ENCODE assay signal across 1 cellular context in the genomic region with DNA sequence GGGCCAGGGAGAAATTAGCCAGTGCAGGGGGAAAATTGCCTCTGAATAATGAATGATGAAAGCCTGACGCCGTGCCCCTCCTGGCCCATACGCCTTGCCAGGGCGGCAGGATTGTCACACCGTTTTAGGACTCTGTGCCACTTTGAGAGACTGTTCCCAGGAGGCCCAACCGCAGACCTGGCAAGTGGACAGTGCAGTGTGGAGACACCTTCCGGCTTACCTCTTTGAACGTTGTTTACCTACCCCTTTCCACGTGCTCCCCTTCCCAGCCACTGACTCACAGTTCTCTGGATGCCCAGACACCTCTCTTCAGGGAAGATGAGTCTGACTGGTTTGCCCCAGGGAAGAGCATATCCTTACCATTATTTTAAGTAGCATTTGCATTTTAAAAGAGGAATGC.
TF ChIP-seq lines count a peak whose summit lies in the region.

No MANE protein-coding gene starts in this region.

TF ChIP-seq in HepG2, 621 proteins besides CTCF, POLR2A, EP300 and RAD21 (continued from another document and continues in another):
- TF ChIP-seq, protein P1, sequence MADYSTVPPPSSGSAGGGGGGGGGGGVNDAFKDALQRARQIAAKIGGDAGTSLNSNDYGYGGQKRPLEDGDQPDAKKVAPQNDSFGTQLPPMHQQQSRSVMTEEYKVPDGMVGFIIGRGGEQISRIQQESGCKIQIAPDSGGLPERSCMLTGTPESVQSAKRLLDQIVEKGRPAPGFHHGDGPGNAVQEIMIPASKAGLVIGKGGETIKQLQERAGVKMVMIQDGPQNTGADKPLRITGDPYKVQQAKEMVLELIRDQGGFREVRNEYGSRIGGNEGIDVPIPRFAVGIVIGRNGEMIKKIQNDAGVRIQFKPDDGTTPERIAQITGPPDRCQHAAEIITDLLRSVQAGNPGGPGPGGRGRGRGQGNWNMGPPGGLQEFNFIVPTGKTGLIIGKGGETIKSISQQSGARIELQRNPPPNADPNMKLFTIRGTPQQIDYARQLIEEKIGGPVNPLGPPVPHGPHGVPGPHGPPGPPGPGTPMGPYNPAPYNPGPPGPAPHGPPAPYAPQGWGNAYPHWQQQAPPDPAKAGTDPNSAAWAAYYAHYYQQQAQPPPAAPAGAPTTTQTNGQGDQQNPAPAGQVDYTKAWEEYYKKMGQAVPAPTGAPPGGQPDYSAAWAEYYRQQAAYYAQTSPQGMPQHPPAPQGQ (CRISPR knock-in tag; IDR thresholded peaks at IDR 0.05; ENCODE audit: borderline replicate concordance): no peak
- TF ChIP-seq JUN (CRISPR knock-in tag; IDR thresholded peaks at IDR 0.05): no peak
- TF ChIP-seq SSRP1 (CRISPR knock-in tag; IDR thresholded peaks at IDR 0.05): no peak
- TF ChIP-seq MEF2D (CRISPR knock-in tag; IDR thresholded peaks at IDR 0.05): no peak
- no peak for TF ChIP-seq PBX3 (CRISPR knock-in tag; IDR thresholded peaks at IDR 0.05; ENCODE audit: borderline replicate concordance)
- peak; percentile 22; the same call in 1 of the 2 replicates for TF ChIP-seq RXRA (CRISPR knock-in tag; IDR thresholded peaks at IDR 0.05)
- TF ChIP-seq, protein P2, sequence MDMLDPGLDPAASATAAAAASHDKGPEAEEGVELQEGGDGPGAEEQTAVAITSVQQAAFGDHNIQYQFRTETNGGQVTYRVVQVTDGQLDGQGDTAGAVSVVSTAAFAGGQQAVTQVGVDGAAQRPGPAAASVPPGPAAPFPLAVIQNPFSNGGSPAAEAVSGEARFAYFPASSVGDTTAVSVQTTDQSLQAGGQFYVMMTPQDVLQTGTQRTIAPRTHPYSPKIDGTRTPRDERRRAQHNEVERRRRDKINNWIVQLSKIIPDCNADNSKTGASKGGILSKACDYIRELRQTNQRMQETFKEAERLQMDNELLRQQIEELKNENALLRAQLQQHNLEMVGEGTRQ (IDR thresholded peaks at IDR 0.05; ENCODE audit: low read depth, low read length): peak; percentile 30; the same call in 1 of the 2 replicates
- TF ChIP-seq, protein P2 (CRISPR knock-in tag; IDR thresholded peaks at IDR 0.05; ENCODE audit: borderline replicate concordance): no peak
- TF ChIP-seq CENPBD1 (CRISPR knock-in tag; IDR thresholded peaks at IDR 0.05; ENCODE audit: borderline replicate concordance, low read depth): no peak
- TF ChIP-seq, protein P3, sequence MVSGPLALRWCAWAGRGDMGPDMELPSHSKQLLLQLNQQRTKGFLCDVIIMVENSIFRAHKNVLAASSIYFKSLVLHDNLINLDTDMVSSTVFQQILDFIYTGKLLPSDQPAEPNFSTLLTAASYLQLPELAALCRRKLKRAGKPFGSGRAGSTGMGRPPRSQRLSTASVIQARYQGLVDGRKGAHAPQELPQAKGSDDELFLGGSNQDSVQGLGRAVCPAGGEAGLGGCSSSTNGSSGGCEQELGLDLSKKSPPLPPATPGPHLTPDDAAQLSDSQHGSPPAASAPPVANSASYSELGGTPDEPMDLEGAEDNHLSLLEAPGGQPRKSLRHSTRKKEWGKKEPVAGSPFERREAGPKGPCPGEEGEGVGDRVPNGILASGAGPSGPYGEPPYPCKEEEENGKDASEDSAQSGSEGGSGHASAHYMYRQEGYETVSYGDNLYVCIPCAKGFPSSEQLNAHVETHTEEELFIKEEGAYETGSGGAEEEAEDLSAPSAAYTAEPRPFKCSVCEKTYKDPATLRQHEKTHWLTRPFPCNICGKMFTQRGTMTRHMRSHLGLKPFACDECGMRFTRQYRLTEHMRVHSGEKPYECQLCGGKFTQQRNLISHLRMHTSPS (CRISPR knock-in tag; IDR thresholded peaks at IDR 0.05; ENCODE audit: low read depth): peak; percentile 98
- no peak for TF ChIP-seq ZNF362 (CRISPR knock-in tag; IDR thresholded peaks at IDR 0.05; ENCODE audit: borderline replicate concordance)
- TF ChIP-seq, protein P4, sequence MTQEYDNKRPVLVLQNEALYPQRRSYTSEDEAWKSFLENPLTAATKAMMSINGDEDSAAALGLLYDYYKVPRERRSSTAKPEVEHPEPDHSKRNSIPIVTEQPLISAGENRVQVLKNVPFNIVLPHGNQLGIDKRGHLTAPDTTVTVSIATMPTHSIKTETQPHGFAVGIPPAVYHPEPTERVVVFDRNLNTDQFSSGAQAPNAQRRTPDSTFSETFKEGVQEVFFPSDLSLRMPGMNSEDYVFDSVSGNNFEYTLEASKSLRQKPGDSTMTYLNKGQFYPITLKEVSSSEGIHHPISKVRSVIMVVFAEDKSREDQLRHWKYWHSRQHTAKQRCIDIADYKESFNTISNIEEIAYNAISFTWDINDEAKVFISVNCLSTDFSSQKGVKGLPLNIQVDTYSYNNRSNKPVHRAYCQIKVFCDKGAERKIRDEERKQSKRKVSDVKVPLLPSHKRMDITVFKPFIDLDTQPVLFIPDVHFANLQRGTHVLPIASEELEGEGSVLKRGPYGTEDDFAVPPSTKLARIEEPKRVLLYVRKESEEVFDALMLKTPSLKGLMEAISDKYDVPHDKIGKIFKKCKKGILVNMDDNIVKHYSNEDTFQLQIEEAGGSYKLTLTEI (CRISPR knock-in tag; conservative IDR thresholded peaks at IDR 0.05): no peak
- TF ChIP-seq HMG20A (CRISPR knock-in tag; IDR thresholded peaks at IDR 0.05; ENCODE audit: borderline replicate concordance): peak; percentile 80; the same call in 1 of the 2 replicates
- no peak for TF ChIP-seq HES4 (CRISPR knock-in tag; IDR thresholded peaks at IDR 0.05; ENCODE audit: borderline replicate concordance)
- no peak for TF ChIP-seq ZNF775 (CRISPR knock-in tag; IDR thresholded peaks at IDR 0.05; ENCODE audit: borderline replicate concordance)
- TF ChIP-seq, protein P5, sequence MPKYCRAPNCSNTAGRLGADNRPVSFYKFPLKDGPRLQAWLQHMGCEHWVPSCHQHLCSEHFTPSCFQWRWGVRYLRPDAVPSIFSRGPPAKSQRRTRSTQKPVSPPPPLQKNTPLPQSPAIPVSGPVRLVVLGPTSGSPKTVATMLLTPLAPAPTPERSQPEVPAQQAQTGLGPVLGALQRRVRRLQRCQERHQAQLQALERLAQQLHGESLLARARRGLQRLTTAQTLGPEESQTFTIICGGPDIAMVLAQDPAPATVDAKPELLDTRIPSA (CRISPR knock-in tag; IDR thresholded peaks at IDR 0.05; ENCODE audit: borderline replicate concordance): no peak
- TF ChIP-seq, protein P6, sequence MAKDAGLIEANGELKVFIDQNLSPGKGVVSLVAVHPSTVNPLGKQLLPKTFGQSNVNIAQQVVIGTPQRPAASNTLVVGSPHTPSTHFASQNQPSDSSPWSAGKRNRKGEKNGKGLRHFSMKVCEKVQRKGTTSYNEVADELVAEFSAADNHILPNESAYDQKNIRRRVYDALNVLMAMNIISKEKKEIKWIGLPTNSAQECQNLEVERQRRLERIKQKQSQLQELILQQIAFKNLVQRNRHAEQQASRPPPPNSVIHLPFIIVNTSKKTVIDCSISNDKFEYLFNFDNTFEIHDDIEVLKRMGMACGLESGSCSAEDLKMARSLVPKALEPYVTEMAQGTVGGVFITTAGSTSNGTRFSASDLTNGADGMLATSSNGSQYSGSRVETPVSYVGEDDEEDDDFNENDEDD (CRISPR knock-in tag; IDR thresholded peaks at IDR 0.05; ENCODE audit: borderline replicate concordance): peak; percentile 51; the same call in 1 of the 2 replicates
- TF ChIP-seq, protein P7, sequence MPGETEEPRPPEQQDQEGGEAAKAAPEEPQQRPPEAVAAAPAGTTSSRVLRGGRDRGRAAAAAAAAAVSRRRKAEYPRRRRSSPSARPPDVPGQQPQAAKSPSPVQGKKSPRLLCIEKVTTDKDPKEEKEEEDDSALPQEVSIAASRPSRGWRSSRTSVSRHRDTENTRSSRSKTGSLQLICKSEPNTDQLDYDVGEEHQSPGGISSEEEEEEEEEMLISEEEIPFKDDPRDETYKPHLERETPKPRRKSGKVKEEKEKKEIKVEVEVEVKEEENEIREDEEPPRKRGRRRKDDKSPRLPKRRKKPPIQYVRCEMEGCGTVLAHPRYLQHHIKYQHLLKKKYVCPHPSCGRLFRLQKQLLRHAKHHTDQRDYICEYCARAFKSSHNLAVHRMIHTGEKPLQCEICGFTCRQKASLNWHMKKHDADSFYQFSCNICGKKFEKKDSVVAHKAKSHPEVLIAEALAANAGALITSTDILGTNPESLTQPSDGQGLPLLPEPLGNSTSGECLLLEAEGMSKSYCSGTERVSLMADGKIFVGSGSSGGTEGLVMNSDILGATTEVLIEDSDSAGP (CRISPR knock-in tag; IDR thresholded peaks at IDR 0.05; ENCODE audit: borderline replicate concordance): no peak
- TF ChIP-seq, protein P8, sequence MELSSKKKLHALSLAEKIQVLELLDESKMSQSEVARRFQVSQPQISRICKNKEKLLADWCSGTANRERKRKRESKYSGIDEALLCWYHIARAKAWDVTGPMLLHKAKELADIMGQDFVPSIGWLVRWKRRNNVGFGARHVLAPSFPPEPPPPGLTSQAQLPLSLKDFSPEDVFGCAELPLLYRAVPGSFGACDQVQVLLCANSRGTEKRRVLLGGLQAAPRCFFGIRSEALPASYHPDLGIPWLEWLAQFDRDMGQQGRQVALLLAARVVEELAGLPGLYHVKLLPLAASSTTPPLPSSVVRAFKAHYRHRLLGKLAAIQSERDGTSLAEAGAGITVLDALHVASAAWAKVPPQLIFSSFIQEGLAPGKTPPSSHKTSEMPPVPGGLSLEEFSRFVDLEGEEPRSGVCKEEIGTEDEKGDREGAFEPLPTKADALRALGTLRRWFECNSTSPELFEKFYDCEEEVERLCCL (CRISPR knock-in tag; IDR thresholded peaks at IDR 0.05; ENCODE audit: borderline replicate concordance): no peak
- TF ChIP-seq FOXP1 (IDR thresholded peaks at IDR 0.05): no peak
- TF ChIP-seq FOXP1 (CRISPR knock-in tag; IDR thresholded peaks at IDR 0.05): peak; percentile 66
- TF ChIP-seq ZNF749 (CRISPR knock-in tag; IDR thresholded peaks at IDR 0.05; ENCODE audit: borderline replicate concordance): no peak
- no peak for TF ChIP-seq ZKSCAN5 (CRISPR knock-in tag; IDR thresholded peaks at IDR 0.05)
- no peak for TF ChIP-seq GATA4 (IDR thresholded peaks at IDR 0.05; ENCODE audit: borderline replicate concordance, low read depth)
- no peak for TF ChIP-seq PRMT3 (CRISPR knock-in tag; IDR thresholded peaks at IDR 0.05; ENCODE audit: borderline replicate concordance, low read depth)
- TF ChIP-seq HDAC1 (CRISPR knock-in tag; IDR thresholded peaks at IDR 0.05): peak; percentile 50; the same call in 1 of the 2 replicates
- TF ChIP-seq, protein P9, sequence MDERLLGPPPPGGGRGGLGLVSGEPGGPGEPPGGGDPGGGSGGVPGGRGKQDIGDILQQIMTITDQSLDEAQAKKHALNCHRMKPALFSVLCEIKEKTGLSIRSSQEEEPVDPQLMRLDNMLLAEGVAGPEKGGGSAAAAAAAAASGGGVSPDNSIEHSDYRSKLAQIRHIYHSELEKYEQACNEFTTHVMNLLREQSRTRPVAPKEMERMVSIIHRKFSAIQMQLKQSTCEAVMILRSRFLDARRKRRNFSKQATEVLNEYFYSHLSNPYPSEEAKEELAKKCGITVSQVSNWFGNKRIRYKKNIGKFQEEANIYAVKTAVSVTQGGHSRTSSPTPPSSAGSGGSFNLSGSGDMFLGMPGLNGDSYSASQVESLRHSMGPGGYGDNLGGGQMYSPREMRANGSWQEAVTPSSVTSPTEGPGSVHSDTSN (CRISPR knock-in tag; IDR thresholded peaks at IDR 0.05): no peak
- TF ChIP-seq ZNF33B (CRISPR knock-in tag; IDR thresholded peaks at IDR 0.05): no peak
- no peak for TF ChIP-seq TRAFD1 (CRISPR knock-in tag; IDR thresholded peaks at IDR 0.05; ENCODE audit: borderline replicate concordance)
- no peak for TF ChIP-seq CREM (IDR thresholded peaks at IDR 0.05)
- no peak for TF ChIP-seq CREM (CRISPR knock-in tag; IDR thresholded peaks at IDR 0.05)
- TF ChIP-seq MAX (IDR thresholded peaks at IDR 0.05): peak; percentile 81
- no peak for TF ChIP-seq ZNF629 (CRISPR knock-in tag; conservative IDR thresholded peaks at IDR 0.05)
- TF ChIP-seq ZNF121 (CRISPR knock-in tag; IDR thresholded peaks at IDR 0.05): peak; percentile 69
- TF ChIP-seq ATF7-NPFF (CRISPR knock-in tag; IDR thresholded peaks at IDR 0.05; ENCODE audit: low read depth): no peak
- TF ChIP-seq SOX13 (IDR thresholded peaks at IDR 0.05): no peak
- TF ChIP-seq SOX13 (CRISPR knock-in tag; conservative IDR thresholded peaks at IDR 0.05 in 1 of 2, IDR thresholded peaks at IDR 0.05 in 1 of 2): peak in 1 of 2 experiments; percentile 40; a peak in 1 of 4 replicates
- TF ChIP-seq REPIN1 (CRISPR knock-in tag; IDR thresholded peaks at IDR 0.05; ENCODE audit: borderline replicate concordance, low read depth): no peak
- TF ChIP-seq ZNF296 (CRISPR knock-in tag; conservative IDR thresholded peaks at IDR 0.05): no peak
